34 cellular contexts compared by ENCODE assay signal in the genomic region with DNA sequence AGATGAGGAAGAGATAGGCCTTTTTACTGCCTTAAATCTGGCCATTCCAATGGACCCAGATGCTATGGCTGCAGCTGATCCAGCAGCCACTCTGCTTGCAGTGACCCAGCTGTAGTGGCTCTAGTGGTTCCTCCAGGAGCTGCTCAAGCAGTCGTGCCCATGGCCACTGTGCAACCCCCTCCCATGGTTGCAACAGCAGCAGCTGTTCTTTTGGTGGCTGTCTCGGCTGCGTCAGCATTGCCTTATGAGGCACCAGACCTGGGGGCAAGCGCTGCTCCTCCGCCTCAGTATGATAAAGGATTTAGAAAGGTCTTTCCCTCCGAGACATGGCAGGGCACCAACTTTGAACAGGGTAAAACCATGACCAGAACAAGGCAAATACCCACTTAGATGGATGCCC.
"Had no signal": no experiment of that assay in that cellular context is flagged by ENCODE, and none has a peak within 500 bp of the region (broad histone marks: within the 10 kb centered on the region; RNA-seq: fewer than 3 reads in every experiment).

No MANE protein-coding gene starts in this region.

- ATAC-seq: activated CD4-positive, alpha-beta T cell treated with anti-CD3 and anti-CD28 coated beads for 36 hours; activated CD8-positive, alpha-beta memory T cell treated with anti-CD3 and anti-CD28 coated beads, Interleukin-2, amount 10 ng/mL, durations not matched to agents 7 days and 5 days; activated CD8-positive, alpha-beta T cell treated with anti-CD3 and anti-CD28 coated beads, Interleukin-2, amount 10 ng/mL, durations not matched to agents 7 days and 5 days; activated naive CD4-positive, alpha-beta T cell treated with anti-CD3 and anti-CD28 coated beads, Interleukin-2, amount 50 U/mL, for 72 hours; activated T-helper 17 cell treated with anti-CD3 and anti-CD28 coated beads, Interleukin-2, amount 50 U/mL, for 72 hours; body of pancreas had no signal

- H3K4me1 ChIP-seq: adrenal gland, body of pancreas, breast epithelium had no signal

- H3K9me3 ChIP-seq: adrenal gland, body of pancreas, breast epithelium had no signal

- H3K27me3 ChIP-seq: adrenal gland, body of pancreas, brain microvascular endothelial cell, breast epithelium had no signal

- DNase-seq: activated B cell treated with CpG ODN at 0.5 μM for 24 hours; activated CD4-positive, alpha-beta memory T cell treated with anti-CD3 and anti-CD28 coated beads, Interleukin-2, amount 10 ng/mL, durations not matched to agents 7 days and 5 days; activated CD4-positive, alpha-beta T cell treated with anti-CD3 and anti-CD28 coated beads for 1 hour; activated CD4-positive, alpha-beta T cell treated with anti-CD3 and anti-CD28 coated beads for 36 hours; activated CD4-positive, alpha-beta T cell treated with anti-CD3 and anti-CD28 coated beads for 48 hours; activated CD4-positive, alpha-beta T cell treated with anti-CD3 and anti-CD28 coated beads, Interleukin-2, amount 10 ng/mL, durations not matched to agents 7 days and 5 days; activated CD4-positive, alpha-beta T cell treated with anti-CD3 and anti-CD28 coated beads, Interleukin-2, amount 50 U/mL, for 48 hours; activated CD8-positive, alpha-beta memory T cell treated with anti-CD3 and anti-CD28 coated beads for 24 hours; activated CD8-positive, alpha-beta memory T cell treated with anti-CD3 and anti-CD28 coated beads, Interleukin-2, amount 10 ng/mL, durations not matched to agents 7 days and 5 days; activated CD8-positive, alpha-beta memory T cell treated with anti-CD3 and anti-CD28 coated beads, Interleukin-2, amount 50 U/mL, for 48 hours; activated CD8-positive, alpha-beta T cell treated with anti-CD3 and anti-CD28 coated beads, Interleukin-2, amount 10 ng/mL, durations not matched to agents 7 days and 5 days; activated effector memory CD4-positive, alpha-beta T cell treated with anti-CD3 and anti-CD28 coated beads, Interleukin-2, amount 50 U/mL, for 16 hours; activated gamma-delta T cell treated with Interleukin-2 at 50 U/mL for 16 hours; activated naive CD4-positive, alpha-beta T cell; activated naive CD4-positive, alpha-beta T cell treated with anti-CD3 and anti-CD28 coated beads for 36 hours; activated naive CD4-positive, alpha-beta T cell treated with anti-CD3 and anti-CD28 coated beads, Interleukin-2, amount 50 U/mL, for 16 hours; activated naive CD8-positive, alpha-beta T cell treated with anti-CD3 and anti-CD28 coated beads for 36 hours; activated T-cell treated with anti-CD3 and anti-CD28 coated beads, Interleukin-2, amount 50 U/mL, for 24 hours; activated T-cell treated with anti-CD3 and anti-CD28 coated beads, Interleukin-2, amount 50 U/mL, for 48 hours; adrenal gland; amniotic stem cell; aorta; body of pancreas; brain microvascular endothelial cell; central memory CD4-positive, alpha-beta T cell; T-helper 1 cell; T-helper 2 cell; T-helper 9 cell had no signal

- FAIRE-seq: astrocyte, TTC549 had no signal

- H3K4me3 ChIP-seq: adrenal gland, body of pancreas, breast epithelium had no signal

- H3K27ac ChIP-seq: adrenal gland, body of pancreas, brain microvascular endothelial cell, breast epithelium, VCaP had no signal

- H3K36me3 ChIP-seq: adrenal gland, brain microvascular endothelial cell, breast epithelium had no signal
